ENCODE assay signal across 19 cellular contexts in the genomic region with DNA sequence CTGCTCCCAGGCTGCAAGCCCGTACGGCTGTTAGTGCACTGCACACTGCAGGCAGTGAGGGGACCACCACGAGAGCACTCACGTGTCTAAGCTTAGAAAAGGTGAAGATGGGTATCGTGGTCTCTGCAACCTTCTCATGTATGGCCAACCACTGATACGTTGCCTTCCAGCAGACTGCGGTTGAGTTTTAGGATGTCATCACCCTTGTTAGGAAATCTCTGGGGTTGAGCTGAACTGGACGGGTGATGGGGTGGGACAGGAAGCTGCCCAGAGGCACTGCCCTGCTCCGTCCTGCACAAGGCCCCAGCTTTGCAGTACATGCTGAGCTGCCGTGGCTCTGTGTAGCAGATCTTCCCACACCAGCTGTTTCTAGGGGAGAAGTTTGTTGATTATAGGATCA. TPM values are rescaled to one million over a fixed set of nuclear protein-coding genes. Genes with fewer than 3 reads are reported as not detected.
DNase-seq lines count a peak whose midpoint lies in the region; ATAC-seq and TF ChIP-seq lines count a peak whose summit lies in the region.
"Had no signal": no experiment of that assay in that cellular context is flagged by ENCODE, and none has a peak within 500 bp of the region (broad histone marks: within the 10 kb centered on the region; RNA-seq: fewer than 3 reads in every experiment).

No MANE protein-coding gene starts in this region.

- TF ChIP-seq CTCF in upper lobe of right lung (IDR thresholded peaks at IDR 0.05) (no peak), testis (IDR thresholded peaks at IDR 0.05) (no peak), type B pancreatic cell (conservative IDR thresholded peaks at IDR 0.05) (no peak)

- peak; percentile 58 for ATAC-seq in Right ventricle myocardium inferior
- peak; percentile 56 for ATAC-seq in left lobe of liver
- ATAC-seq in upper lobe of right lung: peak; percentile 85
- ATAC-seq: stimulated activated naive CD8-positive, alpha-beta T cell treated with anti-CD3 and anti-CD28 coated beads, Interleukin-15, Interleukin-2, amounts not matched to agents 100 U/mL and 50 U/mL, for 24 hours had no signal

- H3K36me3 Mint-ChIP-seq in type B pancreatic cell: peaks cover 7% of the 10 kb centered on the region

- H3K4me1 ChIP-seq in upper lobe of right lung (no peaks in the 10 kb centered on the region), testis (no peaks in the 10 kb centered on the region)
- H3K4me1 ChIP-seq: vagina had no signal

- no peak overlapping the region for H3K4me3 Mint-ChIP-seq in type B pancreatic cell

- H3K27me3 ChIP-seq in upper lobe of right lung: no peaks in the 10 kb centered on the region
- no peaks in the 10 kb centered on the region for H3K27me3 ChIP-seq in testis
- H3K27me3 ChIP-seq: heart right ventricle, vagina had no signal

- H3K9me3 Mint-ChIP-seq in type B pancreatic cell: peaks cover 6% of the 10 kb centered on the region

- H3K27ac ChIP-seq in upper lobe of right lung (no peak overlapping the region), testis (no peak overlapping the region)
- H3K27ac ChIP-seq: SK-N-MC, vagina, VCaP had no signal

- no peak overlapping the region for H3K27ac Mint-ChIP-seq in type B pancreatic cell

- H3K36me3 ChIP-seq in upper lobe of right lung (peaks cover 31% of the 10 kb centered on the region), testis (ENCODE audit: low read depth, missing control alignments) (no peaks in the 10 kb centered on the region)
- H3K36me3 ChIP-seq: heart right ventricle, vagina had no signal

- 82 to 87% methylated on average over 10 of the region's 10 CpGs for WGBS in testis, 2 donors

- intact Hi-C loops in Right ventricle myocardium inferior (cut with DNase I) (no loop called here), cardiac septum (cut with DNase I) (no loop called here), upper lobe of right lung (cut with DNase I) (no loop called here), testis (cut with DNase I; ENCODE audit: low total_unique reads) (no loop called here)

- DNase-seq in Right ventricle myocardium inferior (ENCODE audit: missing footprints) (peak; percentile 78), cardiac septum (ENCODE audit: low spot score) (no peak), SKM-1 (lab: John Stamatoyannopoulos, UW; ENCODE audit: unreplicated experiment) (peak; percentile 96), left lobe of liver (ENCODE audit: low spot score) (no peak), upper lobe of right lung (no peak), GM03348 (ENCODE audit: low spot score) (no peak), testis (no peak), type B pancreatic cell (ENCODE audit: extremely low spot score, unreplicated experiment) (no peak)
- DNase-seq: activated effector memory CD4-positive, alpha-beta T cell treated with Interleukin-2 at 50 U/mL for 16 hours; Calu3; dermis blood vessel endothelial cell; heart right ventricle; kidney; NCI-H1417; NCI-H345; stimulated activated naive CD8-positive, alpha-beta T cell treated with anti-CD3 and anti-CD28 coated beads, Interleukin-15, Interleukin-2, amounts not matched to agents 100 U/mL and 50 U/mL, for 24 hours had no signal

- no peak overlapping the region for H3K4me3 ChIP-seq in upper lobe of right lung
- no peak overlapping the region for H3K4me3 ChIP-seq in testis
- H3K4me3 ChIP-seq: SK-N-MC, vagina had no signal

- H3K9me3 ChIP-seq in upper lobe of right lung (no peaks in the 10 kb centered on the region), testis (no peaks in the 10 kb centered on the region)
- H3K9me3 ChIP-seq: heart right ventricle, vagina had no signal

- TF ChIP-seq POLR2A in testis (IDR thresholded peaks at IDR 0.05): no peak

- no peaks in the 10 kb centered on the region for H3K27me3 Mint-ChIP-seq in type B pancreatic cell

- no peaks in the 10 kb centered on the region for H3K4me1 Mint-ChIP-seq in type B pancreatic cell (ENCODE audit: unreplicated experiment)

RNA-seq across cellular contexts. Expression of gene FAAP20, which starts 43.3 kb away (rescaled TPM):
- total RNA-seq in Right ventricle myocardium inferior (43.9 TPM), cardiac septum (40.5 TPM), left lobe of liver (24.8 TPM), upper lobe of right lung (55.3 TPM), testis (10 to 100 TPM; 65.5 to 72.0 TPM), type B pancreatic cell (ENCODE audit: low replicate concordance) (45.8 and 73.8 TPM in 2 replicates)
- 72.6 TPM for polyA plus RNA-seq in testis (ENCODE audit: insufficient read depth, low read depth, low replicate concordance)

Comparison
In these comparisons a context has a peak if more than half of its experiments do, and no peak if none do; other contexts are left out.
1. DNase-seq: peak in Right ventricle myocardium inferior (single experiment) and SKM-1 (single experiment); none in cardiac septum (single experiment), left lobe of liver (single experiment), upper lobe of right lung (single experiment), GM03348 (single experiment), testis (single experiment) and type B pancreatic cell (single experiment).
2. Peak in every context shown above with its lines, with median percentiles within 50 percentile points of each other: ATAC-seq.